In genomic region chr12:127179199-127179598, GRCh38 we compare ENCODE assay signal across 28 cellular contexts.
DNase-seq lines count a peak whose midpoint lies in the region; ATAC-seq and TF ChIP-seq lines count a peak whose summit lies in the region.
"Had no signal": no experiment of that assay in that cellular context is flagged by ENCODE, and none has a peak within 500 bp of the region (broad histone marks: within the 10 kb centered on the region; RNA-seq: fewer than 3 reads in every experiment).

No MANE protein-coding gene starts in this region.

- H3K27ac ChIP-seq in GM23248 (peak overlapping the region; percentile 86), epithelial cell of prostate (peak overlapping the region; percentile 55), osteoblast (ENCODE audit: low read depth, low read length) (peak overlapping the region; percentile 74)
- H3K27ac ChIP-seq: thyroid gland, uterus had no signal

- H3K4me1 ChIP-seq in GM23248 (ENCODE audit: insufficient read depth) = peaks cover 15% of the 10 kb centered on the region
- peaks cover 3% of the 10 kb centered on the region for H3K4me1 ChIP-seq in osteoblast (ENCODE audit: insufficient read depth, low read length)
- H3K4me1 ChIP-seq: esophagus muscularis mucosa, thyroid gland, uterus had no signal

- no peaks in the 10 kb centered on the region for H3K9me2 ChIP-seq in GM23248 (ENCODE audit: insufficient read depth)

- H3K36me3 ChIP-seq in GM23248 (ENCODE audit: low read depth) (no peaks in the 10 kb centered on the region), osteoblast (ENCODE audit: insufficient read depth, low read length) (no peaks in the 10 kb centered on the region)
- H3K36me3 ChIP-seq: esophagus muscularis mucosa, thyroid gland, uterus had no signal

- H3K9ac ChIP-seq in GM23248 = peak overlapping the region; percentile 64

- no peaks in the 10 kb centered on the region for H3K9me3 ChIP-seq in GM23248 (ENCODE audit: low read depth)
- H3K9me3 ChIP-seq in osteoblast (ENCODE audit: low read depth, low read length) = peaks cover 11% of the 10 kb centered on the region
- H3K9me3 ChIP-seq: thyroid gland, uterus had no signal

- ATAC-seq in activated CD4-positive, CD25-positive, alpha-beta regulatory T cell treated with anti-CD3 and anti-CD28 coated beads, Interleukin-2, amount 50 U/mL, for 24 hours = no peak
- ATAC-seq in HG03571 (IDR thresholded peaks at IDR 0.05; ENCODE audit: unreplicated experiment) = no peak
- ATAC-seq: left lobe of liver; right cardiac atrium; stimulated activated naive CD8-positive, alpha-beta T cell treated with anti-CD3 and anti-CD28 coated beads, Interleukin-15, amount 100 ng/mL, for 72 hours had no signal

- no peaks in the 10 kb centered on the region for H4K20me1 ChIP-seq in GM23248 (ENCODE audit: insufficient read depth)
- H4K20me1 ChIP-seq in osteoblast (ENCODE audit: insufficient read depth, low read length) = no peaks in the 10 kb centered on the region

- peak overlapping the region; percentile 39 for H2AFZ ChIP-seq in GM23248
- H2AFZ ChIP-seq in osteoblast (ENCODE audit: low read length) = peak overlapping the region; percentile 87

- no peaks in the 10 kb centered on the region for H3K27me3 ChIP-seq in GM23248 (replicated peaks; ENCODE audit: insufficient read depth)
- no peaks in the 10 kb centered on the region for H3K27me3 ChIP-seq in osteoblast (ENCODE audit: insufficient read depth, low read length)
- H3K27me3 ChIP-seq: thyroid gland, uterus had no signal

- no peaks in the 10 kb centered on the region for H3K79me2 ChIP-seq in GM23248 (ENCODE audit: insufficient read depth)
- no peaks in the 10 kb centered on the region for H3K79me2 ChIP-seq in osteoblast (ENCODE audit: insufficient read depth, low read length)

- H3K4me2 ChIP-seq in GM23248 (ENCODE audit: unreplicated experiment) (peak overlapping the region; percentile 44), osteoblast (ENCODE audit: insufficient read depth, low read length) (peak overlapping the region; percentile 50)

- no peak for TF ChIP-seq CTCF in osteoblast (IDR thresholded peaks at IDR 0.05; ENCODE audit: extremely low read depth, low read depth, low read length)

- peak; percentile 81 for DNase-seq in AG08395 (ENCODE audit: low spot score)
- peak; percentile 92 for DNase-seq in GM23248
- DNase-seq in epithelial cell of prostate (ENCODE audit: low read depth, low spot score) = no peak
- peak; percentile 80 for DNase-seq in osteoblast (ENCODE audit: insufficient read length, low spot score, missing footprints)
- DNase-seq in cortex of kidney (lab: John Stamatoyannopoulos, UW) = no peak
- DNase-seq in SKM-1 (lab: John Stamatoyannopoulos, UW; ENCODE audit: unreplicated experiment) = no peak
- DNase-seq: activated CD4-positive, alpha-beta T cell treated with anti-CD3 and anti-CD28 coated beads, Interleukin-2, amount 50 U/mL, for 1 hour; activated effector memory CD4-positive, alpha-beta T cell treated with anti-CD3 and anti-CD28 coated beads, Interleukin-2, amount 50 U/mL, for 16 hours; activated T-cell treated with anti-CD3 and anti-CD28 coated beads, Interleukin-2, amount 50 U/mL, for 1 hour; CD8-positive, alpha-beta memory T cell; DMS 273 treated with DMSO at 0.1 percent for 48 hours; endodermal cell; glutamatergic neuron; Kasumi-1; MV-4-11; NCI-H1436 treated with DMSO at 0.1 percent for 48 hours; NCI-H226; right cardiac atrium; SIG-M5; stimulated activated CD4-positive, alpha-beta T cell treated with anti-CD3 and anti-CD28 coated beads, Interleukin-2, amount 100 ng/mL, for 48 hours; stimulated activated naive CD8-positive, alpha-beta T cell treated with anti-CD3 and anti-CD28 coated beads, Interleukin-15, amount 100 ng/mL, for 72 hours; T1000; thyroid gland; uterus had no signal

- H3K4me3 ChIP-seq in GM23248 (peak overlapping the region; percentile 25), osteoblast (ENCODE audit: insufficient read depth, low read length) (no peak overlapping the region)
- H3K4me3 ChIP-seq: esophagus muscularis mucosa, thyroid gland, uterus had no signal

- in situ Hi-C loops in GM23248 (cut with MboI) = no loop called here

- H3F3A ChIP-seq in GM23248 (ENCODE audit: insufficient read depth) = peaks cover 31% of the 10 kb centered on the region

- 14 to 22% methylated on average over 6 of the region's 6 CpGs for WGBS in GM23248 (ENCODE audit: low coverage in 1 of 2, low lambda C conversion rate in 2 of 2, missing lambda C conversion rate in 2 of 2), 2 experiments

Comparison
In these comparisons a context has a peak if more than half of its experiments do, and no peak if none do; other contexts are left out.
1. DNase-seq: peak in AG08395 (single experiment), GM23248 (single experiment) and osteoblast (single experiment); none in epithelial cell of prostate (single experiment), cortex of kidney (single experiment) and SKM-1 (single experiment).
2. Peak in every context shown above with its lines, with median percentiles within 50 percentile points of each other: H3K27ac ChIP-seq.